Comparison of ENCODE assay signal across 31 cellular contexts in the genomic region with DNA sequence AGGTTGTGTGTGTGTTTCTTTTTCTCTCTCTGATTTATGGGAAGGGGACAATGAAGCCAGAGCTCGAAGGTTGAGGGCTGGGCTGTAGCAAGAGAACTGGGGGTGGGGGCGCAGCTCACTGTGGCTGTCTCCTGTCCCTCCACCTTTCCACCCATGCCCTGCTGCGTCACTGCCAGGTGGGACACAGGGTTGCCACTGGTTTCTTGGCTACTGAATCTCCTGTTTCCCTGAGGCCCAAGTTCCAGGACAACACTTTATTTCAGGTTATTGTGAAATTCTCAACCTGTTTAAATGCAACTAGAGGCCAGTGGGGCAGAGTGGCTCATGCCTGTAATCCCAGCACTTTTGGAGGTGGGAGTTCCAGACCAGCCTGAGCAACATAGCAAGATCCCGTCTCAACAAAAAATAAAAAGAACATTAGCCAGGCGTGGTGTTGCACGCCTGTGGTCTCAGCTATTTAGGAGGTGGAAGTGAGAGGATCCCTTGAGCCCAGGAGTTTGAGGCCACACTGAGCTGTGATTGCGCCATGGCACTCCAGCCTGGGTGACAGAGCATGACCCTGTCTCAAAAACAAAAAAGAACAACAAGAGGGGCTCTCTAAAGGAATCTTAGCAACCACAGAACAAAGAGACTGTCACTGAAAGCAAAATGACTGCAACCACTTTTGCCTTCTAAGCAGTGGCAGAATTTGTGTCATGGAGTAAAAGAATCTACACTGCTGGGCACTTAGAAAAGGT. TPM values are rescaled to one million over a fixed set of nuclear protein-coding genes. Genes with fewer than 3 reads are reported as not detected.
A peak's percentile ranks its signal among the peaks of the same experiment; 100 is the strongest.
DNase-seq lines count a peak whose midpoint lies in the region; ATAC-seq and TF ChIP-seq lines count a peak whose summit lies in the region.
"Had no signal": no experiment of that assay in that cellular context is flagged by ENCODE, and none has a peak within 500 bp of the region (broad histone marks: within the 10 kb centered on the region; RNA-seq: fewer than 3 reads in every experiment).

No MANE protein-coding gene starts in this region.

- H3K4me3 Mint-ChIP-seq in activated CD8-positive, alpha-beta T cell treated with anti-CD3 and anti-CD28 coated beads, Interleukin-2, amount 10 ng/mL, durations not matched to agents 7 days and 5 days, result no peak overlapping the region
- H3K4me3 Mint-ChIP-seq in activated CD8-positive, alpha-beta T cell treated with anti-CD3 and anti-CD28 coated beads for 36 hours, result no peak overlapping the region
- H3K4me3 Mint-ChIP-seq in glutamatergic neuron (ENCODE audit: unreplicated experiment), result no peak overlapping the region
- no peak overlapping the region for H3K4me3 Mint-ChIP-seq in stimulated activated effector memory CD8-positive, alpha-beta T cell treated with anti-CD3 and anti-CD28 coated beads, Interleukin-12 subunit alpha, Interleukin-12 subunit beta, amount 100 ng/mL, for 72 hours
- H3K4me3 Mint-ChIP-seq: activated CD8-positive, alpha-beta memory T cell treated with anti-CD3 and anti-CD28 coated beads, Interleukin-2, amount 10 ng/mL, durations not matched to agents 7 days and 5 days; activated naive CD8-positive, alpha-beta T cell; activated T-helper 1 cell treated with anti-CD3 and anti-CD28 coated beads, Interleukin-12 subunit alpha, Interleukin-12 subunit beta, Interleukin-2, Interleukin-4 antibody, amounts not matched to agents 30 ng/mL and 10 ng/mL and 1 ng/mL, durations not matched to agents 14 hours and 24 hours and 36 hours; HFFc6; immature natural killer cell; type B pancreatic cell had no signal

- CTCF ChIA-PET in activated CD8-positive, alpha-beta T cell treated with anti-CD3 and anti-CD28 coated beads, Interleukin-2, amount 10 ng/mL, durations not matched to agents 7 days and 5 days (lab: Charles Lee), result interaction anchor here (0.6 kb wide), 1 partner anchor 204 kb away, joined by 3 read pairs; no protein-coding TSS in a partner anchor
- CTCF ChIA-PET in activated CD8-positive, alpha-beta T cell treated with anti-CD3 and anti-CD28 coated beads for 36 hours (lab: Charles Lee), result interaction anchor here (0.5 to 1.3 kb wide), 2 partner anchors 12 to 194 kb away, joined by 3 read pairs; no protein-coding TSS in a partner anchor

- in situ Hi-C loops in GM13977 (cut with MboI; ENCODE audit: low pct_unique_long_range_greater_than_20kb, low sequenced_read_pairs, unreplicated experiment), result loop anchor here (5.0 kb wide), 1 partner anchor 210 kb away; no protein-coding TSS in a partner anchor

- H3K36me3 Mint-ChIP-seq in activated CD8-positive, alpha-beta T cell treated with anti-CD3 and anti-CD28 coated beads, Interleukin-2, amount 10 ng/mL, durations not matched to agents 7 days and 5 days (ENCODE audit: low read depth), result no peaks in the 10 kb centered on the region
- no peaks in the 10 kb centered on the region for H3K36me3 Mint-ChIP-seq in activated CD8-positive, alpha-beta T cell treated with anti-CD3 and anti-CD28 coated beads for 36 hours (ENCODE audit: low read depth)
- peaks cover 17% of the 10 kb centered on the region for H3K36me3 Mint-ChIP-seq in glutamatergic neuron (ENCODE audit: unreplicated experiment)
- H3K36me3 Mint-ChIP-seq in stimulated activated effector memory CD8-positive, alpha-beta T cell treated with anti-CD3 and anti-CD28 coated beads, Interleukin-12 subunit alpha, Interleukin-12 subunit beta, amount 100 ng/mL, for 72 hours, result no peaks in the 10 kb centered on the region
- H3K36me3 Mint-ChIP-seq: activated naive CD8-positive, alpha-beta T cell; type B pancreatic cell had no signal

- no peak for DNase-seq in activated CD8-positive, alpha-beta T cell treated with anti-CD3 and anti-CD28 coated beads, Interleukin-2, amount 10 ng/mL, durations not matched to agents 7 days and 5 days
- DNase-seq in activated CD8-positive, alpha-beta T cell treated with anti-CD3 and anti-CD28 coated beads for 36 hours, result no peak
- DNase-seq in NOMO-1 treated with DMSO at 0.1 percent for 48 hours (lab: John Stamatoyannopoulos, UW; ENCODE audit: unreplicated experiment) (peak; percentile 32), glutamatergic neuron (peak; percentile 1), GM13977 (ENCODE audit: low spot score) (no peak), NCI-H345 (lab: John Stamatoyannopoulos, UW) (no peak)
- DNase-seq in stimulated activated effector memory CD8-positive, alpha-beta T cell treated with anti-CD3 and anti-CD28 coated beads, Interleukin-12 subunit alpha, Interleukin-12 subunit beta, amount 100 ng/mL, for 72 hours (ENCODE audit: low spot score in 2 of 2), result no peak
- no peak for DNase-seq in stimulated activated naive CD8-positive, alpha-beta T cell treated with anti-CD3 and anti-CD28 coated beads, Interleukin-15, Interleukin-2, amounts not matched to agents 100 U/mL and 50 U/mL, for 24 hours
- DNase-seq: activated CD4-positive, alpha-beta T cell treated with anti-CD3 and anti-CD28 coated beads for 4 hours; activated CD8-positive, alpha-beta memory T cell treated with anti-CD3 and anti-CD28 coated beads, Interleukin-2, amount 10 ng/mL, durations not matched to agents 7 days and 5 days; effector CD8-positive, alpha-beta T cell; EL; foreskin keratinocyte; HFFc6; immature natural killer cell; Kasumi-1; NCI-H1105; NCI-H524; OCI-M1; psoas muscle; SHP77; stimulated activated CD4-positive, alpha-beta T cell treated with anti-CD3 and anti-CD28 coated beads, Interleukin-4, amount 100 ng/mL, for 4 hours; stomach had no signal

- POLR2A ChIA-PET in activated CD8-positive, alpha-beta T cell treated with anti-CD3 and anti-CD28 coated beads, Interleukin-2, amount 10 ng/mL, durations not matched to agents 7 days and 5 days (lab: Charles Lee), result no interaction called here
- POLR2A ChIA-PET in activated CD8-positive, alpha-beta T cell treated with anti-CD3 and anti-CD28 coated beads for 36 hours (lab: Charles Lee), result interaction anchor here (0.5 kb wide), 1 partner anchor 307 kb away, joined by 3 read pairs; no protein-coding TSS in a partner anchor

- intact Hi-C loops in activated CD8-positive, alpha-beta T cell treated with anti-CD3 and anti-CD28 coated beads for 36 hours (cut with micrococcal nuclease), result no loop called here

- no peak for ATAC-seq in activated CD8-positive, alpha-beta T cell treated with anti-CD3 and anti-CD28 coated beads, Interleukin-2, amount 10 ng/mL, durations not matched to agents 7 days and 5 days
- ATAC-seq in activated CD8-positive, alpha-beta T cell treated with anti-CD3 and anti-CD28 coated beads for 36 hours, result no peak
- ATAC-seq in stimulated activated effector memory CD8-positive, alpha-beta T cell treated with anti-CD3 and anti-CD28 coated beads, Interleukin-12 subunit alpha, Interleukin-12 subunit beta, amount 100 ng/mL, for 72 hours, result no peak
- ATAC-seq in stimulated activated naive CD8-positive, alpha-beta T cell treated with anti-CD3 and anti-CD28 coated beads, Interleukin-15, Interleukin-2, amounts not matched to agents 100 U/mL and 50 U/mL, for 24 hours, result no peak
- ATAC-seq: activated CD8-positive, alpha-beta memory T cell treated with anti-CD3 and anti-CD28 coated beads, Interleukin-2, amount 10 ng/mL, durations not matched to agents 7 days and 5 days; foreskin keratinocyte; left lung had no signal

- peaks cover 5% of the 10 kb centered on the region for H3K27me3 Mint-ChIP-seq in activated CD8-positive, alpha-beta T cell treated with anti-CD3 and anti-CD28 coated beads, Interleukin-2, amount 10 ng/mL, durations not matched to agents 7 days and 5 days (ENCODE audit: low read depth)
- H3K27me3 Mint-ChIP-seq in activated CD8-positive, alpha-beta T cell treated with anti-CD3 and anti-CD28 coated beads for 36 hours, result no peaks in the 10 kb centered on the region
- peaks cover 3% of the 10 kb centered on the region for H3K27me3 Mint-ChIP-seq in glutamatergic neuron (ENCODE audit: unreplicated experiment)

- H3K9me3 Mint-ChIP-seq in activated CD8-positive, alpha-beta T cell treated with anti-CD3 and anti-CD28 coated beads, Interleukin-2, amount 10 ng/mL, durations not matched to agents 7 days and 5 days (ENCODE audit: insufficient read depth), result peaks cover 11% of the 10 kb centered on the region
- H3K9me3 Mint-ChIP-seq in activated CD8-positive, alpha-beta T cell treated with anti-CD3 and anti-CD28 coated beads for 36 hours, result no peaks in the 10 kb centered on the region
- peaks cover 11% of the 10 kb centered on the region for H3K9me3 Mint-ChIP-seq in glutamatergic neuron (ENCODE audit: unreplicated experiment)
- no peaks in the 10 kb centered on the region for H3K9me3 Mint-ChIP-seq in stimulated activated effector memory CD8-positive, alpha-beta T cell treated with anti-CD3 and anti-CD28 coated beads, Interleukin-12 subunit alpha, Interleukin-12 subunit beta, amount 100 ng/mL, for 72 hours
- H3K9me3 Mint-ChIP-seq: immature natural killer cell had no signal

- peak overlapping the region; percentile 3 for H3K27ac Mint-ChIP-seq in activated CD8-positive, alpha-beta T cell treated with anti-CD3 and anti-CD28 coated beads, Interleukin-2, amount 10 ng/mL, durations not matched to agents 7 days and 5 days
- H3K27ac Mint-ChIP-seq in activated CD8-positive, alpha-beta T cell treated with anti-CD3 and anti-CD28 coated beads for 36 hours, result no peak overlapping the region
- no peak overlapping the region for H3K27ac Mint-ChIP-seq in glutamatergic neuron (ENCODE audit: unreplicated experiment)
- H3K27ac Mint-ChIP-seq in stimulated activated effector memory CD8-positive, alpha-beta T cell treated with anti-CD3 and anti-CD28 coated beads, Interleukin-12 subunit alpha, Interleukin-12 subunit beta, amount 100 ng/mL, for 72 hours, result peak overlapping the region; percentile 20
- H3K27ac Mint-ChIP-seq: activated CD8-positive, alpha-beta memory T cell treated with anti-CD3 and anti-CD28 coated beads, Interleukin-2, amount 10 ng/mL, durations not matched to agents 7 days and 5 days; activated naive CD8-positive, alpha-beta T cell; activated T-helper 1 cell treated with anti-CD3 and anti-CD28 coated beads, Interleukin-12 subunit alpha, Interleukin-12 subunit beta, Interleukin-2, Interleukin-4 antibody, amounts not matched to agents 30 ng/mL and 10 ng/mL and 1 ng/mL, durations not matched to agents 14 hours and 24 hours and 36 hours; HFFc6; type B pancreatic cell had no signal

- no peak for TF ChIP-seq CTCF in activated CD8-positive, alpha-beta T cell treated with anti-CD3 and anti-CD28 coated beads for 36 hours (IDR thresholded peaks at IDR 0.05)
- no peak for TF ChIP-seq CTCF in glutamatergic neuron (IDR thresholded peaks at IDR 0.05; ENCODE audit: partially characterized antibody, unreplicated experiment)
- TF ChIP-seq CTCF in GM13977 (IDR thresholded peaks at IDR 0.05; ENCODE audit: extremely low read depth, insufficient read depth, missing control alignments), result no peak

- H3K4me1 Mint-ChIP-seq in activated CD8-positive, alpha-beta T cell treated with anti-CD3 and anti-CD28 coated beads, Interleukin-2, amount 10 ng/mL, durations not matched to agents 7 days and 5 days (ENCODE audit: low read depth), result peaks cover 17% of the 10 kb centered on the region
- peaks cover 8% of the 10 kb centered on the region for H3K4me1 Mint-ChIP-seq in activated CD8-positive, alpha-beta T cell treated with anti-CD3 and anti-CD28 coated beads for 36 hours (ENCODE audit: low read depth)
- peaks cover 21% of the 10 kb centered on the region for H3K4me1 Mint-ChIP-seq in glutamatergic neuron (ENCODE audit: low read depth, unreplicated experiment)
- peaks cover 10% of the 10 kb centered on the region for H3K4me1 Mint-ChIP-seq in stimulated activated effector memory CD8-positive, alpha-beta T cell treated with anti-CD3 and anti-CD28 coated beads, Interleukin-12 subunit alpha, Interleukin-12 subunit beta, amount 100 ng/mL, for 72 hours

RNA-seq across cellular contexts. Expression of a gene that starts 22.6 kb away (rescaled TPM):
- total RNA-seq in activated CD8-positive, alpha-beta T cell treated with anti-CD3 and anti-CD28 coated beads, Interleukin-2, amount 10 ng/mL, durations not matched to agents 7 days and 5 days, result not detected
- not detected for total RNA-seq in activated CD8-positive, alpha-beta T cell treated with anti-CD3 and anti-CD28 coated beads for 36 hours
- not detected for total RNA-seq in glutamatergic neuron (ENCODE audit: unreplicated experiment)
- total RNA-seq: activated CD8-positive, alpha-beta memory T cell treated with anti-CD3 and anti-CD28 coated beads, Interleukin-2, amount 10 ng/mL, durations not matched to agents 7 days and 5 days; activated T-helper 1 cell treated with anti-CD3 and anti-CD28 coated beads, Interleukin-12 subunit alpha, Interleukin-12 subunit beta, Interleukin-2, Interleukin-4 antibody, amounts not matched to agents 30 ng/mL and 10 ng/mL and 1 ng/mL, durations not matched to agents 14 hours and 24 hours and 36 hours; chondrocyte; foreskin keratinocyte; hepatocyte; HFFc6; left lung; mononuclear cell; psoas muscle; stomach; T-helper 1 cell treated with Interleukin-12 subunit alpha and Interleukin-12 subunit beta and Interleukin-4 antibody, amounts not matched to agents 30 ng/mL and 1 ng/mL, for 36 hours had no signal

RNA-seq across cellular contexts. Expression of a gene that starts 53.1 kb away (rescaled TPM):
- total RNA-seq in activated CD8-positive, alpha-beta T cell treated with anti-CD3 and anti-CD28 coated beads, Interleukin-2, amount 10 ng/mL, durations not matched to agents 7 days and 5 days, result 10 to 100 TPM; 22.2 to 28.0 TPM
- total RNA-seq in activated CD8-positive, alpha-beta T cell treated with anti-CD3 and anti-CD28 coated beads for 36 hours, result 10 to 100 TPM; 13.7 to 16.6 TPM
- 111 TPM for total RNA-seq in glutamatergic neuron (ENCODE audit: unreplicated experiment)

Comparison
In these comparisons a context has a peak if more than half of its experiments do, and no peak if none do; other contexts are left out.
1. H3K27ac Mint-ChIP-seq: peak in activated CD8-positive, alpha-beta T cell treated with anti-CD3 and anti-CD28 coated beads, Interleukin-2, amount 10 ng/mL, durations not matched to agents 7 days and 5 days (single experiment) and stimulated activated effector memory CD8-positive, alpha-beta T cell treated with anti-CD3 and anti-CD28 coated beads, Interleukin-12 subunit alpha, Interleukin-12 subunit beta, amount 100 ng/mL, for 72 hours (single experiment); none in activated CD8-positive, alpha-beta T cell treated with anti-CD3 and anti-CD28 coated beads for 36 hours (single experiment) and glutamatergic neuron (single experiment).
2. DNase-seq: peak in NOMO-1 treated with DMSO at 0.1 percent for 48 hours (single experiment) and glutamatergic neuron (single experiment); none in activated CD8-positive, alpha-beta T cell treated with anti-CD3 and anti-CD28 coated beads, Interleukin-2, amount 10 ng/mL, durations not matched to agents 7 days and 5 days (single experiment), activated CD8-positive, alpha-beta T cell treated with anti-CD3 and anti-CD28 coated beads for 36 hours (single experiment), stimulated activated effector memory CD8-positive, alpha-beta T cell treated with anti-CD3 and anti-CD28 coated beads, Interleukin-12 subunit alpha, Interleukin-12 subunit beta, amount 100 ng/mL, for 72 hours (0 of 2), stimulated activated naive CD8-positive, alpha-beta T cell treated with anti-CD3 and anti-CD28 coated beads, Interleukin-15, Interleukin-2, amounts not matched to agents 100 U/mL and 50 U/mL, for 24 hours (single experiment), GM13977 (single experiment) and NCI-H345 (single experiment).